In genomic region chr17:63600569-63601438, GRCh38 we compare ENCODE assay signal across 8 cellular contexts. TPM values are rescaled to one million over a fixed set of nuclear protein-coding genes. Genes with fewer than 3 reads are reported as not detected.
A peak's percentile ranks its signal among the peaks of the same experiment; 100 is the strongest.
DNase-seq lines count a peak whose midpoint lies in the region; ATAC-seq and TF ChIP-seq lines count a peak whose summit lies in the region.

TACO1 (plus strand) TSS chr17:63600895; CDS start chr17:63601084, 189 bp downstream.

- H3K36me3 ChIP-seq in osteoblast (ENCODE audit: insufficient read depth, low read length) (peaks cover 10% of the 10 kb centered on the region), testis (ENCODE audit: low read depth, missing control alignments) (no peaks in the 10 kb centered on the region)

- H3K4me3 ChIP-seq in osteoblast (ENCODE audit: insufficient read depth, low read length): peak within 1 kb of the TSS; percentile 91
- H3K4me3 ChIP-seq in testis: peak within 1 kb of the TSS; percentile 79 to 82

- peak; percentile 88 for ATAC-seq in HG02588 (IDR thresholded peaks at IDR 0.05; ENCODE audit: unreplicated experiment)
- ATAC-seq in activated naive CD4-positive, alpha-beta T cell treated with anti-CD3 and anti-CD28 coated beads, Interleukin-2, amount 50 U/mL, for 72 hours: peak; percentile 84 to 85

- intact Hi-C loops in head of caudate nucleus (cut with DNase I): no loop called here
- intact Hi-C loops in testis (cut with DNase I; ENCODE audit: low total_unique reads): no loop called here

- DNase-seq in GM10248 (ENCODE audit: extremely low spot score) (peak; percentile 88), NCI-H1105 (lab: John Stamatoyannopoulos, UW) (peak; percentile 61), SKM-1 treated with dmso at 0.1 percent for 144 hours (lab: John Stamatoyannopoulos, UW; ENCODE audit: unreplicated experiment) (peak; percentile 71), head of caudate nucleus (peak; percentile 72 to 94 (median 84)), osteoblast (ENCODE audit: insufficient read length, low spot score, missing footprints) (peak; percentile 93), testis (peak; percentile 79)
- peak; percentile 76 to 84 for DNase-seq in activated naive CD4-positive, alpha-beta T cell treated with anti-CD3 and anti-CD28 coated beads, Interleukin-2, amount 50 U/mL, for 72 hours (ENCODE audit: low spot score in 2 of 2)

- peaks cover 0 to 7% of the 10 kb centered on the region in 2 donors for H3K36me3 Mint-ChIP-seq in activated naive CD4-positive, alpha-beta T cell treated with anti-CD3 and anti-CD28 coated beads, Interleukin-2, amount 50 U/mL, for 72 hours

- TF ChIP-seq CTCF in GM10248 (IDR thresholded peaks at IDR 0.05; ENCODE audit: control extremely low read depth, extremely low read depth, low read depth, missing control alignments): no peak
- TF ChIP-seq CTCF in osteoblast (IDR thresholded peaks at IDR 0.05; ENCODE audit: extremely low read depth, low read depth, low read length): no peak
- TF ChIP-seq CTCF in testis (IDR thresholded peaks at IDR 0.05): no peak

- H4K20me1 ChIP-seq in osteoblast (ENCODE audit: insufficient read depth, low read length): no peaks in the 10 kb centered on the region

- TF ChIP-seq POLR2A in testis (IDR thresholded peaks at IDR 0.05): no peak

- H3K9me3 ChIP-seq in osteoblast (ENCODE audit: low read depth, low read length) (no peaks in the 10 kb centered on the region), testis (no peaks in the 10 kb centered on the region)

- H3K4me1 ChIP-seq in osteoblast (ENCODE audit: insufficient read depth, low read length) (peaks cover 16% of the 10 kb centered on the region), testis (peaks cover 14% of the 10 kb centered on the region)

- CTCF ChIA-PET in GM10248 (lab: Yijun Ruan, JAX): interaction anchor here (1.1 to 5.7 kb wide), 6 partner anchors 10 to 194 kb away, joined by 3 to 49 read pairs (median 7); partner anchors contain the start of gene MAP3K3

- peak within 1 kb of the TSS; percentile 90 for H2AFZ ChIP-seq in osteoblast (ENCODE audit: low read length)

- POLR2A ChIA-PET in GM10248 (lab: Yijun Ruan, JAX): no interaction called here

- H3K27me3 ChIP-seq in osteoblast (ENCODE audit: insufficient read depth, low read length) (no peaks in the 10 kb centered on the region), testis (no peaks in the 10 kb centered on the region)

- peak within 1 kb of the TSS; percentile 93 to 99 for H3K27ac Mint-ChIP-seq in activated naive CD4-positive, alpha-beta T cell treated with anti-CD3 and anti-CD28 coated beads, Interleukin-2, amount 50 U/mL, for 72 hours

- peaks cover 17% of the 10 kb centered on the region for H3K79me2 ChIP-seq in osteoblast (ENCODE audit: insufficient read depth, low read length)

- no peaks in the 10 kb centered on the region for H3K9me3 Mint-ChIP-seq in activated naive CD4-positive, alpha-beta T cell treated with anti-CD3 and anti-CD28 coated beads, Interleukin-2, amount 50 U/mL, for 72 hours

- peak within 1 kb of the TSS; percentile 92 for H3K4me2 ChIP-seq in osteoblast (ENCODE audit: insufficient read depth, low read length)

- peak within 1 kb of the TSS; percentile 80 for H3K27ac ChIP-seq in osteoblast (ENCODE audit: low read depth, low read length)
- peak within 1 kb of the TSS; percentile 28 to 81 for H3K27ac ChIP-seq in testis

- WGBS in testis, 2 donors: 1% methylated on average over 16 to 54 of the region's 61 CpGs

RNA-seq across cellular contexts. Expression of gene TACO1, which starts in this region (rescaled TPM):
- 10 to 100 TPM; 10.1 to 27.3 TPM for total RNA-seq in activated naive CD4-positive, alpha-beta T cell treated with anti-CD3 and anti-CD28 coated beads, Interleukin-2, amount 50 U/mL, for 72 hours
- 19.7 and 21.0 TPM in 2 replicates for total RNA-seq in osteoblast
- 10 to 100 TPM; 19.2 to 22.3 TPM for total RNA-seq in testis
- 28.0 TPM for polyA plus RNA-seq in testis (ENCODE audit: insufficient read depth, low read depth, low replicate concordance)

Comparison
In these comparisons a context has a peak if more than half of its experiments do, and no peak if none do; other contexts are left out.
1. Peak in every context shown above with its lines: DNase-seq, ATAC-seq, H3K4me3 ChIP-seq and H3K27ac ChIP-seq.